ENCODE assay signal across 14 cellular contexts in the genomic region with DNA sequence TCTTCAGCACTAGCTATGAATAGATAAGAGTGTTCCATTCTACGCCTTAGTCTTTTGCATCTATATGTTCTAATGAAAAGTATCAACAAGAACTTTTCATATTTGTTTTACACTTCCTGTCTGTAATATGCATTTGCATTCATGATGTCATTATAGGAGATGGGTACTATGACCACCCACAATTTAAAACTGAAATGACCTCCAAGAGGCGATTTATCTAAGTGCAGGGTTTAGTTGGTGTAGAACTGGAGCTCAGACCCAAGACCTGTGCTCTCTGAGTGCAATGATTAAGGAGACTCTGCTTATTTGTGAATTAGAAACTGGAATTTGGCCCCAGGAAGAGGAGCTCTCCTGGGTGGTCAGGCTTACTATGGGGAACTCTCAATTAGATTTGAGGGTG.
A peak's percentile ranks its signal among the peaks of the same experiment; 100 is the strongest.
DNase-seq lines count a peak whose midpoint lies in the region; ATAC-seq and TF ChIP-seq lines count a peak whose summit lies in the region.
"Had no signal": no experiment of that assay in that cellular context is flagged by ENCODE, and none has a peak within 500 bp of the region (broad histone marks: within the 10 kb centered on the region; RNA-seq: fewer than 3 reads in every experiment).

No MANE protein-coding gene starts in this region.

- TF ChIP-seq CTCF in heart right ventricle (IDR thresholded peaks at IDR 0.05) (no peak), vagina (IDR thresholded peaks at IDR 0.05) (no peak), body of pancreas (IDR thresholded peaks at IDR 0.05) (no peak)
- TF ChIP-seq CTCF in activated CD8-positive, alpha-beta T cell treated with anti-CD3 and anti-CD28 coated beads for 36 hours (IDR thresholded peaks at IDR 0.05) = no peak

- WGBS in heart right ventricle, 2 donors = 76 to 77% methylated on average over 2 of the region's 2 CpGs
- WGBS in body of pancreas, 2 donors = 79 to 83% methylated on average over 2 of the region's 2 CpGs

- H3K27ac ChIP-seq in heart right ventricle (peak overlapping the region in 9 of 10 donors; percentile 22 to 81 (median 65)), vagina (peak overlapping the region; percentile 67), body of pancreas (no peak overlapping the region)
- H3K27ac ChIP-seq: neural progenitor cell had no signal

- peaks cover 4 to 80% (median 47%) of the 10 kb centered on the region in 9 donors for H3K4me1 ChIP-seq in heart right ventricle
- peaks cover 36% of the 10 kb centered on the region for H3K4me1 ChIP-seq in vagina
- H3K4me1 ChIP-seq in body of pancreas = no peaks in the 10 kb centered on the region
- H3K4me1 ChIP-seq: neural progenitor cell had no signal

- H3K27me3 Mint-ChIP-seq in activated CD8-positive, alpha-beta T cell treated with anti-CD3 and anti-CD28 coated beads for 36 hours = no peaks in the 10 kb centered on the region
- no peaks in the 10 kb centered on the region for H3K27me3 Mint-ChIP-seq in naive thymus-derived CD8-positive, alpha-beta T cell

- H3K9me3 ChIP-seq in heart right ventricle (no peaks in the 10 kb centered on the region), vagina (no peaks in the 10 kb centered on the region), body of pancreas (no peaks in the 10 kb centered on the region)
- H3K9me3 ChIP-seq: MG63 had no signal

- H3K27ac Mint-ChIP-seq in activated CD8-positive, alpha-beta T cell treated with anti-CD3 and anti-CD28 coated beads for 36 hours = peak overlapping the region; percentile 96
- H3K27ac Mint-ChIP-seq in naive thymus-derived CD8-positive, alpha-beta T cell = peak overlapping the region; percentile 95 to 100 (median 99)
- H3K27ac Mint-ChIP-seq: neural progenitor cell had no signal

- H3K4me3 ChIP-seq in heart right ventricle (no peak overlapping the region), vagina (no peak overlapping the region), body of pancreas (no peak overlapping the region)
- H3K4me3 ChIP-seq: MG63, neural progenitor cell had no signal

- H3K4me1 Mint-ChIP-seq in activated CD8-positive, alpha-beta T cell treated with anti-CD3 and anti-CD28 coated beads for 36 hours (ENCODE audit: low read depth) = peaks cover 85% of the 10 kb centered on the region
- H3K4me1 Mint-ChIP-seq in naive thymus-derived CD8-positive, alpha-beta T cell = peaks cover 52 to 95% (median 84%) of the 10 kb centered on the region in 4 donors

- H3K27me3 ChIP-seq in heart right ventricle (no peaks in the 10 kb centered on the region), vagina (no peaks in the 10 kb centered on the region), body of pancreas (no peaks in the 10 kb centered on the region)
- H3K27me3 ChIP-seq: MG63, neural progenitor cell had no signal

- H3K36me3 Mint-ChIP-seq in activated CD8-positive, alpha-beta T cell treated with anti-CD3 and anti-CD28 coated beads for 36 hours (ENCODE audit: low read depth) = peaks cover 47% of the 10 kb centered on the region
- peaks cover 0 to 11% (median 10%) of the 10 kb centered on the region in 3 donors for H3K36me3 Mint-ChIP-seq in naive thymus-derived CD8-positive, alpha-beta T cell

- POLR2A ChIA-PET in activated CD8-positive, alpha-beta T cell treated with anti-CD3 and anti-CD28 coated beads for 36 hours (lab: Charles Lee) = interaction anchor here (1.4 to 3.2 kb wide), 6 partner anchors 19 to 174 kb away, joined by 3 to 16 read pairs (median 4); no protein-coding TSS in a partner anchor
- POLR2A ChIA-PET in naive thymus-derived CD8-positive, alpha-beta T cell (lab: Charles Lee) = interaction anchor here (0.8 to 15.0 kb wide), 10 partner anchors 7 to 224 kb away, joined by 3 to 252 read pairs (median 6); no protein-coding TSS in a partner anchor

- H3K36me3 ChIP-seq in heart right ventricle (no peaks in the 10 kb centered on the region), vagina (no peaks in the 10 kb centered on the region), body of pancreas (replicated peaks in 1 of 2; ENCODE audit: insufficient read depth in 1 of 2, low read depth in 2 of 2) (no peaks in the 10 kb centered on the region)
- H3K36me3 ChIP-seq: MG63, neural progenitor cell had no signal

- DNase-seq in heart right ventricle (no peak), left cardiac atrium (no peak), vagina (ENCODE audit: extremely low spot score in 2 of 2) (no peak), HCEC 1CT (no peak), body of pancreas (no peak)
- no peak for DNase-seq in activated CD8-positive, alpha-beta T cell treated with anti-CD3 and anti-CD28 coated beads for 36 hours
- DNase-seq in naive thymus-derived CD8-positive, alpha-beta T cell = no peak
- DNase-seq: activated effector memory CD4-positive, alpha-beta T cell treated with Interleukin-2 at 50 U/mL for 16 hours; cortex of kidney; MG63; SHP77; stimulated activated CD4-positive, alpha-beta T cell treated with anti-CD3 and anti-CD28 coated beads, Interleukin-12 subunit alpha, Interleukin-12 subunit beta, amount 100 ng/mL, for 4 hours had no signal

- ATAC-seq in heart right ventricle (no peak), left cardiac atrium (no peak), HG02870 (IDR thresholded peaks at IDR 0.05; ENCODE audit: unreplicated experiment) (no peak), body of pancreas (no peak)
- no peak for ATAC-seq in activated CD8-positive, alpha-beta T cell treated with anti-CD3 and anti-CD28 coated beads for 36 hours
- no peak for ATAC-seq in naive thymus-derived CD8-positive, alpha-beta T cell

- TF ChIP-seq POLR2A in vagina (IDR thresholded peaks at IDR 0.05) (no peak), body of pancreas (IDR thresholded peaks at IDR 0.05) (no peak)

- peaks cover 25% of the 10 kb centered on the region for H3K9me3 Mint-ChIP-seq in activated CD8-positive, alpha-beta T cell treated with anti-CD3 and anti-CD28 coated beads for 36 hours
- peaks cover 0 to 5% (median 0%) of the 10 kb centered on the region in 9 donors for H3K9me3 Mint-ChIP-seq in naive thymus-derived CD8-positive, alpha-beta T cell
- H3K9me3 Mint-ChIP-seq: neural progenitor cell had no signal

- H3K4me3 Mint-ChIP-seq in activated CD8-positive, alpha-beta T cell treated with anti-CD3 and anti-CD28 coated beads for 36 hours = peak overlapping the region; percentile 61
- peak overlapping the region in 9 of 10 donors; percentile 16 to 94 (median 71) for H3K4me3 Mint-ChIP-seq in naive thymus-derived CD8-positive, alpha-beta T cell
- H3K4me3 Mint-ChIP-seq: neural progenitor cell had no signal

- intact Hi-C loops in heart right ventricle (cut with DNase I) (loop anchor here in 8 of 10 donors (5.0 to 10.0 kb wide), 7 partner anchors 34 to 537 kb away; no protein-coding TSS in a partner anchor), left cardiac atrium (cut with DNase I) (loop anchor here (5.0 to 10.0 kb wide), 4 partner anchors 34 to 257 kb away; no protein-coding TSS in a partner anchor), vagina (cut with DNase I) (no loop called here), body of pancreas (cut with DNase I) (loop anchor here (10.0 kb wide), 1 partner anchor 527 kb away; no protein-coding TSS in a partner anchor)
- intact Hi-C loops in activated CD8-positive, alpha-beta T cell treated with anti-CD3 and anti-CD28 coated beads for 36 hours (cut with micrococcal nuclease) = loop anchor here (10.0 kb wide), 2 partner anchors 47 to 207 kb away; no protein-coding TSS in a partner anchor

- CTCF ChIA-PET in activated CD8-positive, alpha-beta T cell treated with anti-CD3 and anti-CD28 coated beads for 36 hours (lab: Charles Lee) = interaction anchor here (0.8 to 5.2 kb wide), 3 partner anchors 18 to 306 kb away, joined by 3 to 43 read pairs (median 8); no protein-coding TSS in a partner anchor

Comparison
In these comparisons a context has a peak if more than half of its experiments do, and no peak if none do; other contexts are left out.
1. H3K27ac ChIP-seq: peak in heart right ventricle (9 of 10) and vagina (single experiment); none in body of pancreas (0 of 4).